In the genomic region with DNA sequence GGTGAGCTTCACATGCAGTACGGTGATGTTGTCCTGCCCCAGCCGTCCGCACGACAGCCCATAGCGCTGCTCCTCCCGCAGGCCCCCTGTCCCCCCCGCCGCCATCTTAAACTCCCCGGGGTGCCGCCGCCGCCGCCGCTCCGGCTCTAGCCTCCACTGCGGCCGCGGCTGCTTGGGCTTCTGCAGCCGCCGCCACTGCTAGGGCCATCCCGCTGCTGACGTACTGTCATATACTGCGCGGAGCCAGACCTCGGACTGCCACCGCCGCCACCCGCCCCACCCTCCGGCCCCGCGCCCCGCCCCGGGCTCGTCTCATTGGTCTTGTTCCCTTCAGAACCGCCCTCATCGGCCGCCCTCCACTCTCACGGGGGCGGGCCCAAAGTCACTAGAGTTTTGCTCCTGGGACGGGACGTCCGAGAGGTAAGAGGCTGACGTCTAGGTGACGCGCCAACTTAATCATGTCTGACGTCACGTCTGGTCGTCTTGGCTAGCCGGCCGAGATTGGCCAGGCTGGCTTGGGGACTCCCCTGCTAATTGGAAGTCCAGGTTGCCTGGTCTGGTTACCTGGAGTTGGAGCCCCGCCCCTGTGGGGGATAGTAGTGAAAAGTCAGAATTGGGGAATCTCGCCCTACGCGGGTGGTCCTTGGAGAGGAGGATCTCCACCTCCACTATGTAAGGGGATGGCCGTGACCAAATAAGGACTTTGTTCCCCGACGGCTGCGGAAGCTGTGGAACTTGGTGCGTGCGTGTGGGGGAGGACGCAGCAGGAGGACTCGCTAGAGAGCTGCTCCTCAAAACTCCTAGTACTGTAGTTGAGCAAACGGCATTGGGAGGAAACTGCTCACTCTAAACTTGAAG, we compare ENCODE assay signal across 8 cellular contexts.
DNase-seq lines count a peak whose midpoint lies in the region; ATAC-seq and FAIRE-seq lines count a peak whose summit lies in the region.

Gene ELL2, minus strand, starts transcription at position 235 of the 858 bp plus-strand sequence. Its CDS starts 130 bp downstream, at position 105.

- peak; percentile 87 for ATAC-seq in GM18873 (IDR thresholded peaks at IDR 0.05; ENCODE audit: low FRiP score, unreplicated experiment)
- ATAC-seq in HG03135 (IDR thresholded peaks at IDR 0.05; ENCODE audit: unreplicated experiment): peak; percentile 92

- peak; percentile 69 for FAIRE-seq in islet of Langerhans (lab: Jason Lieb, UNC)

- DNase-seq in AG08395 (ENCODE audit: low spot score) (peak; percentile 96), NCI-H345 (lab: John Stamatoyannopoulos, UW) (peak; percentile 74), cerebellar nuclear complex (lab: John Stamatoyannopoulos, UW) (peak; percentile 23 to 62)
- DNase-seq in activated CD4-positive, alpha-beta T cell treated with anti-CD3 and anti-CD28 coated beads for 1 hour: peak; percentile 90
- peak; percentile 94 to 98 for DNase-seq in stimulated activated CD4-positive, alpha-beta T cell treated with anti-CD3 and anti-CD28 coated beads, Interleukin-12 subunit alpha, Interleukin-12 subunit beta, amount 100 ng/mL, for 24 hours (ENCODE audit: low read depth in 2 of 2)

Comparison
In these comparisons a context has a peak if more than half of its experiments do, and no peak if none do; other contexts are left out.
1. Peak in every context shown above with its lines: DNase-seq and ATAC-seq.
2. DNase-seq: peak in every context shown above with its lines; median percentile 96 in AG08395; 96 in stimulated activated CD4-positive, alpha-beta T cell treated with anti-CD3 and anti-CD28 coated beads, Interleukin-12 subunit alpha, Interleukin-12 subunit beta, amount 100 ng/mL, for 24 hours; 90 in activated CD4-positive, alpha-beta T cell treated with anti-CD3 and anti-CD28 coated beads for 1 hour; 74 in NCI-H345; 42 in cerebellar nuclear complex.